Comparison of ENCODE assay signal across 11 cellular contexts in genomic region chr20:48698507-48699267, GRCh38.
DNase-seq lines count a peak whose midpoint lies in the region; ATAC-seq, FAIRE-seq and TF ChIP-seq lines count a peak whose summit lies in the region.
"Had no signal": no experiment of that assay in that cellular context is flagged by ENCODE, and none has a peak within 500 bp of the region (broad histone marks: within the 10 kb centered on the region; RNA-seq: fewer than 3 reads in every experiment).

No MANE protein-coding gene starts in this region.

- H3K79me2 ChIP-seq in OCI-LY3 (ENCODE audit: low read length): no peaks in the 10 kb centered on the region

- DNase-seq in ELF-1 (ENCODE audit: low read depth, low spot score): peak; percentile 35
- no peak for DNase-seq in central memory CD8-positive, alpha-beta T cell (ENCODE audit: low spot score in 2 of 2)
- peak in 2 of 6 donors; percentile 6 to 24 for DNase-seq in pancreas
- DNase-seq in NCI-H1930 (lab: John Stamatoyannopoulos, UW): no peak
- DNase-seq in H54 (ENCODE audit: insufficient read length, low spot score): no peak
- DNase-seq in GM19240 (ENCODE audit: insufficient read length, low spot score): no peak

- peaks cover 2% of the 10 kb centered on the region for H3K36me3 ChIP-seq in OCI-LY3 (replicated peaks; ENCODE audit: low read depth, low read length)
- H3K36me3 ChIP-seq in pancreas: no peaks in the 10 kb centered on the region
- H3K36me3 ChIP-seq: Peyer's patch had no signal

- peak; percentile 34 for TF ChIP-seq CTCF in OCI-LY3 (IDR thresholded peaks at IDR 0.05; ENCODE audit: low read depth, low read length)
- TF ChIP-seq CTCF in pancreas (IDR thresholded peaks at IDR 0.05): no peak

- TF ChIP-seq POLR2A in H54 (IDR thresholded peaks at IDR 0.05; ENCODE audit: low read depth, low read length): no peak

- peaks cover 53% of the 10 kb centered on the region for H3K36me3 Mint-ChIP-seq in central memory CD8-positive, alpha-beta T cell (ENCODE audit: insufficient read depth)

- ATAC-seq in central memory CD8-positive, alpha-beta T cell (replicated peaks; ENCODE audit: extremely low read depth, poor library complexity, severe bottlenecking): no peak
- no peak for ATAC-seq in pancreas
- no peak for ATAC-seq in GM19324 (IDR thresholded peaks at IDR 0.05; ENCODE audit: low FRiP score, unreplicated experiment)

- FAIRE-seq in pancreas (lab: Jason Lieb, UNC): no peak
- no peak for FAIRE-seq in H54 (lab: Jason Lieb, UNC)

- H3K4me1 ChIP-seq in OCI-LY3 (ENCODE audit: low read length) (no peaks in the 10 kb centered on the region), pancreas (peaks cover 0 to 7% (median 0%) of the 10 kb centered on the region in 3 donors)

- H3K4me3 ChIP-seq in OCI-LY3 (ENCODE audit: low read length): no peak overlapping the region
- H3K4me3 ChIP-seq in pancreas: no peak overlapping the region
- H3K4me3 ChIP-seq: Peyer's patch had no signal

- H2AFZ ChIP-seq in OCI-LY3 (ENCODE audit: low read depth, low read length): no peak overlapping the region

- peaks cover 48% of the 10 kb centered on the region for H3K4me1 Mint-ChIP-seq in central memory CD8-positive, alpha-beta T cell

- no peak overlapping the region for H3K4me3 Mint-ChIP-seq in central memory CD8-positive, alpha-beta T cell
- H3K4me3 Mint-ChIP-seq: dendritic cell treated with granulocyte-macrophage colony-stimulating factor and Interleukin-4, amounts not matched to agents 40 ng/mL and 50 ng/mL, for 4 days had no signal

- peak overlapping the region; percentile 70 for H3K27ac Mint-ChIP-seq in central memory CD8-positive, alpha-beta T cell (ENCODE audit: low read depth)
- H3K27ac Mint-ChIP-seq: dendritic cell treated with granulocyte-macrophage colony-stimulating factor and Interleukin-4, amounts not matched to agents 40 ng/mL and 50 ng/mL, for 4 days; progenitor cell of endocrine pancreas had no signal

- H3K9me3 Mint-ChIP-seq in central memory CD8-positive, alpha-beta T cell: no peaks in the 10 kb centered on the region
- H3K9me3 Mint-ChIP-seq: dendritic cell treated with granulocyte-macrophage colony-stimulating factor and Interleukin-4, amounts not matched to agents 40 ng/mL and 50 ng/mL, for 4 days had no signal

- H3K9me3 ChIP-seq in OCI-LY3 (ENCODE audit: insufficient read depth, low read length) (no peaks in the 10 kb centered on the region), pancreas (no peaks in the 10 kb centered on the region)
- H3K9me3 ChIP-seq: Peyer's patch had no signal

- H3K27me3 Mint-ChIP-seq in central memory CD8-positive, alpha-beta T cell: no peaks in the 10 kb centered on the region
- H3K27me3 Mint-ChIP-seq: dendritic cell treated with granulocyte-macrophage colony-stimulating factor and Interleukin-4, amounts not matched to agents 40 ng/mL and 50 ng/mL, for 4 days; progenitor cell of endocrine pancreas had no signal

- H3K9ac ChIP-seq in OCI-LY3 (ENCODE audit: low read length): no peak overlapping the region

- intact Hi-C loops in pancreas (cut with DNase I): no loop called here

- WGBS in pancreas, 2 donors: 89 to 92% methylated on average over 13 of the region's 13 CpGs

- H3K27ac ChIP-seq in OCI-LY3 (ENCODE audit: low read length): no peak overlapping the region
- H3K27ac ChIP-seq in pancreas: peak overlapping the region; percentile 1 to 55 (median 32)
- H3K27ac ChIP-seq: Peyer's patch had no signal

- H4K20me1 ChIP-seq in OCI-LY3 (ENCODE audit: insufficient read depth, low read length): no peaks in the 10 kb centered on the region

- no peaks in the 10 kb centered on the region for H3K27me3 ChIP-seq in OCI-LY3 (ENCODE audit: low read depth, low read length)
- no peaks in the 10 kb centered on the region for H3K27me3 ChIP-seq in pancreas
- H3K27me3 ChIP-seq: Peyer's patch had no signal

- no peak overlapping the region for H3K4me2 ChIP-seq in OCI-LY3 (ENCODE audit: low read length)
